Comparison of ENCODE assay signal across 17 cellular contexts in the genomic region with DNA sequence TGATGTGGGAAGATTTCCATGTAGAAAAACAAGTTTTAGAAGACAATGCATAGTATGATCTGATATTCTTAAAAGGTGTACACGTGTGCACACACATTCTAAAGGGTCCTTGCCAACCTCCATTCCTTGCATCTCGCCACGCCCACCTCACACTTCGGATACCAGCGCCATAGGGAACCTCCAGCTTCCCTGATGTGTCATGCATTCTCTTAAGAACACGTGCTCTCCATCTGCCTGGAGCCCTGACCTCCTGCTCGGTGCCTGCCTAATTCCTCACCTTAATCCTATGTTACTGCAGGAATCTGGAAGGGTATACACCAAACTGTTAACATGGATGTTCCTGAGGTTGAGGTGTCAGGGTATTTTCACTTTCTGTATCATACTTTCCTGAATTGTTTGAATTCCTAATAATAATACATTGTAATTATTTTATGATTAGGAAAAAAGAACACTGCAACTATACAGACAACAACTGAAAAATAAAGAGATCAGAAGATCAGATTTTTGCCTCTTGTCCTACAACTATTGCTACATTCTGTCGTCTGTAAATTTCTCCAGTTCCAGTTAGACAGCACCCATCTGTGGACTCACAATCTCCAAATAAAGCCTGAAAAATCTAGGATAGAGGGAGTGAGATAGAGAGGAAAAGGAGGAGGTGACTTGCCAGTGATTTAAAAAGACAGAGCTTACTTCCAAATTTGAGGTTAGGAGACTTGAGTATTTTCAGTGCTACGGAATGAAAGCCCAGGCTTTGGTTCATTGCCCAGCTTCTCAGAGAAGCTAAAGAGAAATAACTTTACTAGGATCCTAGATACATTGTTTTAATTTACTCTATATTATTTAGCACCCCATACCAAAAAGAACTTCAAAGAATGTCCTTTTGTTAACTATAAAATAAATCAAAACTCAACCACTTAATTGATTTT.
A peak's percentile ranks its signal among the peaks of the same experiment; 100 is the strongest.
DNase-seq lines count a peak whose midpoint lies in the region; ATAC-seq and TF ChIP-seq lines count a peak whose summit lies in the region.
"Had no signal": no experiment of that assay in that cellular context is flagged by ENCODE, and none has a peak within 500 bp of the region (broad histone marks: within the 10 kb centered on the region; RNA-seq: fewer than 3 reads in every experiment).

No MANE protein-coding gene starts in this region.

- H3K27me3 ChIP-seq in rectal smooth muscle tissue (ENCODE audit: control insufficient read depth, insufficient read depth, low read length): no peaks in the 10 kb centered on the region

- H3K4me1 Mint-ChIP-seq in activated T-cell treated with anti-CD3 and anti-CD28 coated beads, Interleukin-2, amount 50 U/mL, for 4 hours (ENCODE audit: low read depth): no peaks in the 10 kb centered on the region
- H3K4me1 Mint-ChIP-seq: activated naive CD8-positive, alpha-beta T cell treated with anti-CD3 and anti-CD28 coated beads, Interleukin-2, amount 50 U/mL, for 24 hours had no signal

- DNase-seq in ELR (ENCODE audit: low read depth) (peak; percentile 91), NCI-H69 (lab: John Stamatoyannopoulos, UW) (peak; percentile 38), NCI-H1048 (lab: John Stamatoyannopoulos, UW) (no peak), GM20000 (ENCODE audit: low spot score) (no peak), GM19238 (ENCODE audit: insufficient read length, low spot score) (no peak)
- DNase-seq in activated T-cell treated with anti-CD3 and anti-CD28 coated beads, Interleukin-2, amount 50 U/mL, for 4 hours: no peak
- DNase-seq: activated CD8-positive, alpha-beta memory T cell treated with anti-CD3 and anti-CD28 coated beads, Interleukin-2, amount 50 U/mL, for 4 hours; activated naive CD8-positive, alpha-beta T cell treated with anti-CD3 and anti-CD28 coated beads, Interleukin-2, amount 50 U/mL, for 24 hours; CD4-positive, alpha-beta T cell; effector CD4-positive, alpha-beta T cell; hippocampal formation; NCI-H146; NCI-H526 treated with DMSO at 0.1 percent for 48 hours; stimulated activated naive CD4-positive, alpha-beta T cell had no signal

- no peaks in the 10 kb centered on the region for H3K36me3 Mint-ChIP-seq in activated T-cell treated with anti-CD3 and anti-CD28 coated beads, Interleukin-2, amount 50 U/mL, for 4 hours (ENCODE audit: insufficient read depth)

- no peaks in the 10 kb centered on the region for H3K9me3 Mint-ChIP-seq in activated T-cell treated with anti-CD3 and anti-CD28 coated beads, Interleukin-2, amount 50 U/mL, for 4 hours
- H3K9me3 Mint-ChIP-seq: activated naive CD8-positive, alpha-beta T cell treated with anti-CD3 and anti-CD28 coated beads, Interleukin-2, amount 50 U/mL, for 24 hours; CD4-positive, alpha-beta T cell had no signal

- H3K36me3 ChIP-seq in rectal smooth muscle tissue (ENCODE audit: control insufficient read depth, insufficient read depth, low read length): no peaks in the 10 kb centered on the region

- H3K4me3 Mint-ChIP-seq in activated T-cell treated with anti-CD3 and anti-CD28 coated beads, Interleukin-2, amount 50 U/mL, for 4 hours: no peak overlapping the region
- H3K4me3 Mint-ChIP-seq: activated naive CD8-positive, alpha-beta T cell treated with anti-CD3 and anti-CD28 coated beads, Interleukin-2, amount 50 U/mL, for 24 hours; CD4-positive, alpha-beta T cell had no signal

- no peak overlapping the region for H3K9ac ChIP-seq in rectal smooth muscle tissue (ENCODE audit: low read length)

- peak; percentile 35 for ATAC-seq in esophagus mucosa
- ATAC-seq in activated T-cell treated with anti-CD3 and anti-CD28 coated beads, Interleukin-2, amount 50 U/mL, for 4 hours: no peak
- ATAC-seq: activated naive CD8-positive, alpha-beta T cell treated with anti-CD3 and anti-CD28 coated beads, Interleukin-2, amount 50 U/mL, for 24 hours had no signal

- H3K4me3 ChIP-seq in rectal smooth muscle tissue (ENCODE audit: low read length): no peak overlapping the region

- TF ChIP-seq CTCF in GM20000 (IDR thresholded peaks at IDR 0.05; ENCODE audit: extremely low read depth, missing control alignments): no peak

- peak overlapping the region; percentile 4 for H3K27ac ChIP-seq in rectal smooth muscle tissue (ENCODE audit: low read depth, low read length)
- H3K27ac ChIP-seq: VCaP had no signal

- peaks cover 19% of the 10 kb centered on the region for H3K4me1 ChIP-seq in rectal smooth muscle tissue (ENCODE audit: control insufficient read depth, insufficient read depth, low read length)

- peaks cover 3% of the 10 kb centered on the region for H3K27me3 Mint-ChIP-seq in activated T-cell treated with anti-CD3 and anti-CD28 coated beads, Interleukin-2, amount 50 U/mL, for 4 hours (ENCODE audit: low read depth)
- H3K27me3 Mint-ChIP-seq: CD4-positive, alpha-beta T cell had no signal

Comparison
In these comparisons a context has a peak if more than half of its experiments do, and no peak if none do; other contexts are left out.
1. DNase-seq: peak in ELR (single experiment) and NCI-H69 (single experiment); none in NCI-H1048 (single experiment), GM20000 (single experiment), activated T-cell treated with anti-CD3 and anti-CD28 coated beads, Interleukin-2, amount 50 U/mL, for 4 hours (single experiment) and GM19238 (single experiment).